15 cellular contexts compared by ENCODE assay signal in genomic region chrX:776061-776460, GRCh38.
DNase-seq lines count a peak whose midpoint lies in the region; ATAC-seq and TF ChIP-seq lines count a peak whose summit lies in the region.
"Had no signal": no experiment of that assay in that cellular context is flagged by ENCODE, and none has a peak within 500 bp of the region (broad histone marks: within the 10 kb centered on the region; RNA-seq: fewer than 3 reads in every experiment).

No MANE protein-coding gene starts in this region.

- H3K9me2 ChIP-seq in PC-3 (replicated peaks; ENCODE audit: low read length) = no peaks in the 10 kb centered on the region

- intact Hi-C loops in PC-3 (cut with micrococcal nuclease) = no loop called here

- TF ChIP-seq CTCF in PC-3 (conservative IDR thresholded peaks at IDR 0.05; ENCODE audit: low read depth, low read length) = no peak
- no peak for TF ChIP-seq CTCF in type B pancreatic cell (conservative IDR thresholded peaks at IDR 0.05)

- peaks cover 7% of the 10 kb centered on the region for H3K9me3 Mint-ChIP-seq in activated CD8-positive, alpha-beta memory T cell treated with anti-CD3 and anti-CD28 coated beads, Interleukin-2, amount 10 ng/mL, durations not matched to agents 7 days and 5 days (ENCODE audit: low read depth)
- H3K9me3 Mint-ChIP-seq in type B pancreatic cell = peaks cover 10% of the 10 kb centered on the region

- no peaks in the 10 kb centered on the region for H3K36me3 ChIP-seq in PC-3 (ENCODE audit: low read depth, low read length)
- H3K36me3 ChIP-seq: BLaER1 treated with 17β-estradiol and CSF1 and Interleukin-3, amounts not matched to agents 10 nM and 100 nM had no signal

- H3K4me3 ChIP-seq in PC-3 (ENCODE audit: low read length) = no peak overlapping the region
- H3K4me3 ChIP-seq: BLaER1 treated with 17β-estradiol and CSF1 and Interleukin-3, amounts not matched to agents 10 nM and 100 nM had no signal

- H3K9ac ChIP-seq in PC-3 (ENCODE audit: low read length) = no peak overlapping the region
- H3K9ac ChIP-seq: BLaER1 treated with 17β-estradiol and CSF1 and Interleukin-3, amounts not matched to agents 10 nM and 100 nM had no signal

- H3K4me3 Mint-ChIP-seq in activated CD8-positive, alpha-beta memory T cell treated with anti-CD3 and anti-CD28 coated beads, Interleukin-2, amount 10 ng/mL, durations not matched to agents 7 days and 5 days = no peak overlapping the region
- H3K4me3 Mint-ChIP-seq in type B pancreatic cell = peak overlapping the region; percentile 70

- no peak for ATAC-seq in activated CD8-positive, alpha-beta memory T cell treated with anti-CD3 and anti-CD28 coated beads, Interleukin-2, amount 10 ng/mL, durations not matched to agents 7 days and 5 days
- ATAC-seq in PC-3 (no peak), GM19035 (IDR thresholded peaks at IDR 0.05; ENCODE audit: unreplicated experiment) (no peak)

- H2AFZ ChIP-seq in PC-3 (ENCODE audit: low read length) = no peak overlapping the region

- no peaks in the 10 kb centered on the region for H3K36me3 Mint-ChIP-seq in activated CD8-positive, alpha-beta memory T cell treated with anti-CD3 and anti-CD28 coated beads, Interleukin-2, amount 10 ng/mL, durations not matched to agents 7 days and 5 days
- H3K36me3 Mint-ChIP-seq in type B pancreatic cell = peaks cover 6% of the 10 kb centered on the region
- H3K36me3 Mint-ChIP-seq: CD4-positive, CD25-positive, alpha-beta regulatory T cell had no signal

- H3K79me2 ChIP-seq in PC-3 (ENCODE audit: low read length) = no peaks in the 10 kb centered on the region

- H3K27me3 ChIP-seq in PC-3 (ENCODE audit: low read length) = 0 out of 2 replicates have a peak, but pooled peaks cover 4% of the 10 kb centered on the region
- H3K27me3 ChIP-seq: BLaER1 treated with 17β-estradiol and CSF1 and Interleukin-3, amounts not matched to agents 10 nM and 100 nM had no signal

- H3F3A ChIP-seq in PC-3 (ENCODE audit: low read length, unreplicated experiment) = no peaks in the 10 kb centered on the region

- H3K4me1 Mint-ChIP-seq in activated CD8-positive, alpha-beta memory T cell treated with anti-CD3 and anti-CD28 coated beads, Interleukin-2, amount 10 ng/mL, durations not matched to agents 7 days and 5 days = no peaks in the 10 kb centered on the region
- H3K4me1 Mint-ChIP-seq in type B pancreatic cell (ENCODE audit: unreplicated experiment) = peaks cover 5% of the 10 kb centered on the region

- CTCF ChIA-PET in activated CD8-positive, alpha-beta memory T cell treated with anti-CD3 and anti-CD28 coated beads, Interleukin-2, amount 10 ng/mL, durations not matched to agents 7 days and 5 days (lab: Charles Lee) = no interaction called here
- CTCF ChIA-PET in PC-3 (lab: Charles Lee) = no interaction called here

- no peaks in the 10 kb centered on the region for H3K9me3 ChIP-seq in PC-3 (ENCODE audit: low read length)
- H3K9me3 ChIP-seq: BLaER1 treated with 17β-estradiol and CSF1 and Interleukin-3, amounts not matched to agents 10 nM and 100 nM had no signal

- no peak overlapping the region for H3K27ac ChIP-seq in PC-3 (ENCODE audit: low read length)
- H3K27ac ChIP-seq: 22Rv1; BLaER1 treated with 17β-estradiol and CSF1 and Interleukin-3, amounts not matched to agents 10 nM and 100 nM; HL-60 had no signal

- H3K4me2 ChIP-seq in PC-3 (ENCODE audit: low read length) = 0 out of 2 replicates have a peak overlapping the region, but pooled peaks have one; percentile 15
- H3K4me2 ChIP-seq: BLaER1 treated with 17β-estradiol and CSF1 and Interleukin-3, amounts not matched to agents 10 nM and 100 nM had no signal

- peak; percentile 3 for DNase-seq in activated CD8-positive, alpha-beta memory T cell treated with anti-CD3 and anti-CD28 coated beads, Interleukin-2, amount 10 ng/mL, durations not matched to agents 7 days and 5 days
- no peak for DNase-seq in activated CD8-positive, alpha-beta memory T cell treated with anti-CD3 and anti-CD28 coated beads, Interleukin-2, amount 50 U/mL, for 48 hours
- DNase-seq in PC-3 (no peak), mesenteric fat pad (ENCODE audit: low spot score) (peak; percentile 53), type B pancreatic cell (ENCODE audit: extremely low spot score, unreplicated experiment) (no peak), cortex of kidney (lab: John Stamatoyannopoulos, UW) (no peak)
- DNase-seq in stimulated activated CD4-positive, alpha-beta T cell treated with anti-CD3 and anti-CD28 coated beads, Interleukin-1b, Interleukin-23, amount 100 ng/mL, for 48 hours = no peak
- DNase-seq: AML-193; CD4-positive, CD25-positive, alpha-beta regulatory T cell; DMS 273 treated with DMSO at 0.1 percent for 48 hours; DMS79 had no signal

- POLR2A ChIA-PET in PC-3 (lab: Charles Lee; ENCODE audit: unreplicated experiment) = no interaction called here

- BruUV-seq in PC-3 (replicated peaks; lab: Mats Ljungman, UMichigan) = no TSS peak

- H3K27ac Mint-ChIP-seq in activated CD8-positive, alpha-beta memory T cell treated with anti-CD3 and anti-CD28 coated beads, Interleukin-2, amount 10 ng/mL, durations not matched to agents 7 days and 5 days = no peak overlapping the region
- H3K27ac Mint-ChIP-seq in type B pancreatic cell = peak overlapping the region; percentile 96
- H3K27ac Mint-ChIP-seq: CD4-positive, CD25-positive, alpha-beta regulatory T cell had no signal

- H4K20me1 ChIP-seq in PC-3 (ENCODE audit: low read length) = no peaks in the 10 kb centered on the region
- H4K20me1 ChIP-seq: BLaER1 treated with 17β-estradiol and CSF1 and Interleukin-3, amounts not matched to agents 10 nM and 100 nM had no signal

- H3K4me1 ChIP-seq in PC-3 (ENCODE audit: insufficient read depth, low read length) = 0 out of 2 replicates have a peak, but pooled peaks cover 5% of the 10 kb centered on the region
- H3K4me1 ChIP-seq: BLaER1 treated with 17β-estradiol and CSF1 and Interleukin-3, amounts not matched to agents 10 nM and 100 nM had no signal

- no peaks in the 10 kb centered on the region for H3K27me3 Mint-ChIP-seq in activated CD8-positive, alpha-beta memory T cell treated with anti-CD3 and anti-CD28 coated beads, Interleukin-2, amount 10 ng/mL, durations not matched to agents 7 days and 5 days
- peaks cover 46% of the 10 kb centered on the region for H3K27me3 Mint-ChIP-seq in type B pancreatic cell
- H3K27me3 Mint-ChIP-seq: CD4-positive, CD25-positive, alpha-beta regulatory T cell had no signal

Comparison
In these comparisons a context has a peak if more than half of its experiments do, and no peak if none do; other contexts are left out.
1. DNase-seq: peak in activated CD8-positive, alpha-beta memory T cell treated with anti-CD3 and anti-CD28 coated beads, Interleukin-2, amount 10 ng/mL, durations not matched to agents 7 days and 5 days (single experiment) and mesenteric fat pad (single experiment); none in activated CD8-positive, alpha-beta memory T cell treated with anti-CD3 and anti-CD28 coated beads, Interleukin-2, amount 50 U/mL, for 48 hours (single experiment), PC-3 (single experiment), type B pancreatic cell (single experiment), stimulated activated CD4-positive, alpha-beta T cell treated with anti-CD3 and anti-CD28 coated beads, Interleukin-1b, Interleukin-23, amount 100 ng/mL, for 48 hours (single experiment) and cortex of kidney (single experiment).